ENCODE assay signal across 1 cellular context in the genomic region with DNA sequence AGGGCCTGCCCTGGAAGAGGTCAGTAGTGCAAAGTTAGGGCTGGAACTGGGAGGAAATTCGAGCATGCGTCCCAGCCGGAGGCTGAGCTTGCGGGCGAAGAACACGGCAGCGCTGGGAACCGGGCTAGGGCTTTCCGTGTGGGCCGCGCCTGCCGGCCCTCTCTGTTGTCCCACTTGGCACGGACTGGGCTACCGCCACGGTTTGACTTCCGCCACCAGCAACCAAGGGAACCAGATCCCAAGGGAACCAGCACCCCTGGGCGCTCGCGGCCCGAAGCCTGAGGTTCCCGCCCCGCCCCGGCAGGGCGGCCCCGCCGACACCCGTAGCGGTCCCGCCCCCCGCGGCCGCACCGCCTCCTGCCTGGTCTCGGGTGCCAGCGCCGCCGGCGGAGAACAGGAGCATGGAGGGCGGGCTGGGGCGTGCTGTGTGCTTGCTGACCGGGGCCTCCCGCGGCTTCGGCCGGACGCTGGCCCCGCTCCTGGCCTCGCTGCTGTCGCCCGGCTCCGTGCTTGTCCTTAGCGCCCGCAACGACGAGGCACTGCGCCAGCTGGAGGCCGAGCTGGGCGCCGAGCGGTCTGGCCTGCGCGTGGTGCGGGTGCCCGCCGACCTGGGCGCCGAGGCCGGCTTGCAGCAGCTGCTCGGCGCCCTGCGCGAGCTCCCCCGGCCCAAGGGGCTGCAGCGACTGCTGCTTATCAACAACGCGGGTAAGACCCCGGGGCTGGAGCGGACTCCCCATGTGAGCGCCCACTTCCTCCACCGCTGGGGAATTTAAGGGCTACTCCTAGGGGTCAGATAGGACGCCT.
TF ChIP-seq lines count a peak whose summit lies in the region.

Gene SPR (plus strand): TSS at position 377 of the 804 bp plus-strand sequence. CDS start 25 bp downstream, at position 402.

TF ChIP-seq in HepG2, 621 proteins besides CTCF, POLR2A, EP300 and RAD21 (continued from another document and continues in another):
- TF ChIP-seq, protein P1, sequence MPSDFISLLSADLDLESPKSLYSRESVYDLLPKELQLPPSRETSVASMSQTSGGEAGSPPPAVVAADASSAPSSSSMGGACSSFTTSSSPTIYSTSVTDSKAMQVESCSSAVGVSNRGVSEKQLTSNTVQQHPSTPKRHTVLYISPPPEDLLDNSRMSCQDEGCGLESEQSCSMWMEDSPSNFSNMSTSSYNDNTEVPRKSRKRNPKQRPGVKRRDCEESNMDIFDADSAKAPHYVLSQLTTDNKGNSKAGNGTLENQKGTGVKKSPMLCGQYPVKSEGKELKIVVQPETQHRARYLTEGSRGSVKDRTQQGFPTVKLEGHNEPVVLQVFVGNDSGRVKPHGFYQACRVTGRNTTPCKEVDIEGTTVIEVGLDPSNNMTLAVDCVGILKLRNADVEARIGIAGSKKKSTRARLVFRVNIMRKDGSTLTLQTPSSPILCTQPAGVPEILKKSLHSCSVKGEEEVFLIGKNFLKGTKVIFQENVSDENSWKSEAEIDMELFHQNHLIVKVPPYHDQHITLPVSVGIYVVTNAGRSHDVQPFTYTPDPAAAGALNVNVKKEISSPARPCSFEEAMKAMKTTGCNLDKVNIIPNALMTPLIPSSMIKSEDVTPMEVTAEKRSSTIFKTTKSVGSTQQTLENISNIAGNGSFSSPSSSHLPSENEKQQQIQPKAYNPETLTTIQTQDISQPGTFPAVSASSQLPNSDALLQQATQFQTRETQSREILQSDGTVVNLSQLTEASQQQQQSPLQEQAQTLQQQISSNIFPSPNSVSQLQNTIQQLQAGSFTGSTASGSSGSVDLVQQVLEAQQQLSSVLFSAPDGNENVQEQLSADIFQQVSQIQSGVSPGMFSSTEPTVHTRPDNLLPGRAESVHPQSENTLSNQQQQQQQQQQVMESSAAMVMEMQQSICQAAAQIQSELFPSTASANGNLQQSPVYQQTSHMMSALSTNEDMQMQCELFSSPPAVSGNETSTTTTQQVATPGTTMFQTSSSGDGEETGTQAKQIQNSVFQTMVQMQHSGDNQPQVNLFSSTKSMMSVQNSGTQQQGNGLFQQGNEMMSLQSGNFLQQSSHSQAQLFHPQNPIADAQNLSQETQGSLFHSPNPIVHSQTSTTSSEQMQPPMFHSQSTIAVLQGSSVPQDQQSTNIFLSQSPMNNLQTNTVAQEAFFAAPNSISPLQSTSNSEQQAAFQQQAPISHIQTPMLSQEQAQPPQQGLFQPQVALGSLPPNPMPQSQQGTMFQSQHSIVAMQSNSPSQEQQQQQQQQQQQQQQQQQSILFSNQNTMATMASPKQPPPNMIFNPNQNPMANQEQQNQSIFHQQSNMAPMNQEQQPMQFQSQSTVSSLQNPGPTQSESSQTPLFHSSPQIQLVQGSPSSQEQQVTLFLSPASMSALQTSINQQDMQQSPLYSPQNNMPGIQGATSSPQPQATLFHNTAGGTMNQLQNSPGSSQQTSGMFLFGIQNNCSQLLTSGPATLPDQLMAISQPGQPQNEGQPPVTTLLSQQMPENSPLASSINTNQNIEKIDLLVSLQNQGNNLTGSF (CRISPR knock-in tag; IDR thresholded peaks at IDR 0.05) = 0 out of 2 replicates have a peak, but pooled peaks have one; percentile 56
- TF ChIP-seq SAP130 (CRISPR knock-in tag; IDR thresholded peaks at IDR 0.05; ENCODE audit: low read depth) (peak; percentile 70), LCORL (IDR thresholded peaks at IDR 0.05) (no peak), LCORL (CRISPR knock-in tag; IDR thresholded peaks at IDR 0.05) (no peak; the same call in 1 of the 2 replicates), ARHGAP35 (CRISPR knock-in tag; IDR thresholded peaks at IDR 0.05; ENCODE audit: borderline replicate concordance) (no peak), NFATC3 (CRISPR knock-in tag; IDR thresholded peaks at IDR 0.05) (no peak), SOX6 (IDR thresholded peaks at IDR 0.05) (no peak), SOX6 (CRISPR knock-in tag; IDR thresholded peaks at IDR 0.05) (no peak), SCMH1 (CRISPR knock-in tag; IDR thresholded peaks at IDR 0.05; ENCODE audit: borderline replicate concordance) (no peak), PPARG (CRISPR knock-in tag; conservative IDR thresholded peaks at IDR 0.05) (peak; percentile 50), ZNF468 (CRISPR knock-in tag; IDR thresholded peaks at IDR 0.05) (0 out of 2 replicates have a peak, but pooled peaks have one; percentile 34), ETV6 (CRISPR knock-in tag; conservative IDR thresholded peaks at IDR 0.05) (no peak), ZMAT5 (CRISPR knock-in tag; IDR thresholded peaks at IDR 0.05; ENCODE audit: borderline replicate concordance, low read depth) (no peak), ZSCAN21 (CRISPR knock-in tag; IDR thresholded peaks at IDR 0.05; ENCODE audit: borderline replicate concordance) (peak; percentile 79), HDAC2 (CRISPR knock-in tag; IDR thresholded peaks at IDR 0.05) (no peak), SATB2 (CRISPR knock-in tag; IDR thresholded peaks at IDR 0.05) (no peak), GFI1 (CRISPR knock-in tag; IDR thresholded peaks at IDR 0.05; ENCODE audit: borderline replicate concordance) (peak; percentile 67), PHF21A (CRISPR knock-in tag; IDR thresholded peaks at IDR 0.05) (no peak), MLLT10 (CRISPR knock-in tag; IDR thresholded peaks at IDR 0.05) (no peak), KAT7 (CRISPR knock-in tag; IDR thresholded peaks at IDR 0.05; ENCODE audit: borderline replicate concordance) (no peak), IRF2 (CRISPR knock-in tag; IDR thresholded peaks at IDR 0.05) (no peak), FOXC1 (CRISPR knock-in tag; IDR thresholded peaks at IDR 0.05; ENCODE audit: borderline replicate concordance) (peak; percentile 44; the same call in 1 of the 2 replicates), HDAC6 (IDR thresholded peaks at IDR 0.05; ENCODE audit: low read depth, low read length) (no peak), E2F5 (CRISPR knock-in tag; conservative IDR thresholded peaks at IDR 0.05) (peak; percentile 63; the same call in 1 of the 2 replicates), HHEX (CRISPR knock-in tag; IDR thresholded peaks at IDR 0.05) (no peak), ZXDC (CRISPR knock-in tag; IDR thresholded peaks at IDR 0.05) (no peak), KLF6 (CRISPR knock-in tag; IDR thresholded peaks at IDR 0.05) (peak; percentile 24; the same call in 1 of the 2 replicates), ZNF614 (CRISPR knock-in tag; IDR thresholded peaks at IDR 0.05; ENCODE audit: borderline replicate concordance) (no peak; the same call in 1 of the 2 replicates), STAT5B (CRISPR knock-in tag; IDR thresholded peaks at IDR 0.05) (no peak), SOX5 (CRISPR knock-in tag; IDR thresholded peaks at IDR 0.05; ENCODE audit: borderline replicate concordance) (no peak), RFX1 (IDR thresholded peaks at IDR 0.05) (no peak), ZNF549 (CRISPR knock-in tag; IDR thresholded peaks at IDR 0.05) (no peak), ZNF510 (CRISPR knock-in tag; IDR thresholded peaks at IDR 0.05; ENCODE audit: low read depth) (no peak), FOXK2 (IDR thresholded peaks at IDR 0.05) (no peak), ZNF441 (CRISPR knock-in tag; IDR thresholded peaks at IDR 0.05; ENCODE audit: borderline replicate concordance) (peak; percentile 56), FOSL1 (CRISPR knock-in tag; IDR thresholded peaks at IDR 0.05; ENCODE audit: borderline replicate concordance) (0 out of 2 replicates have a peak, but pooled peaks have one; percentile 19), ZFP1 (CRISPR knock-in tag; IDR thresholded peaks at IDR 0.05) (no peak), PHF5A (CRISPR knock-in tag; IDR thresholded peaks at IDR 0.05; ENCODE audit: low read depth, unreplicated experiment) (no peak), NCOA5 (CRISPR knock-in tag; IDR thresholded peaks at IDR 0.05) (no peak), NCOA1 (CRISPR knock-in tag; IDR thresholded peaks at IDR 0.05) (no peak), SRSF9 (IDR thresholded peaks at IDR 0.05; ENCODE audit: borderline replicate concordance, insufficient read depth, low read depth, low read length, poor library complexity, severe bottlenecking) (no peak), ZNF235 (CRISPR knock-in tag; IDR thresholded peaks at IDR 0.05; ENCODE audit: borderline replicate concordance) (0 out of 2 replicates have a peak, but pooled peaks have one; percentile 82)
- TF ChIP-seq, protein P2, sequence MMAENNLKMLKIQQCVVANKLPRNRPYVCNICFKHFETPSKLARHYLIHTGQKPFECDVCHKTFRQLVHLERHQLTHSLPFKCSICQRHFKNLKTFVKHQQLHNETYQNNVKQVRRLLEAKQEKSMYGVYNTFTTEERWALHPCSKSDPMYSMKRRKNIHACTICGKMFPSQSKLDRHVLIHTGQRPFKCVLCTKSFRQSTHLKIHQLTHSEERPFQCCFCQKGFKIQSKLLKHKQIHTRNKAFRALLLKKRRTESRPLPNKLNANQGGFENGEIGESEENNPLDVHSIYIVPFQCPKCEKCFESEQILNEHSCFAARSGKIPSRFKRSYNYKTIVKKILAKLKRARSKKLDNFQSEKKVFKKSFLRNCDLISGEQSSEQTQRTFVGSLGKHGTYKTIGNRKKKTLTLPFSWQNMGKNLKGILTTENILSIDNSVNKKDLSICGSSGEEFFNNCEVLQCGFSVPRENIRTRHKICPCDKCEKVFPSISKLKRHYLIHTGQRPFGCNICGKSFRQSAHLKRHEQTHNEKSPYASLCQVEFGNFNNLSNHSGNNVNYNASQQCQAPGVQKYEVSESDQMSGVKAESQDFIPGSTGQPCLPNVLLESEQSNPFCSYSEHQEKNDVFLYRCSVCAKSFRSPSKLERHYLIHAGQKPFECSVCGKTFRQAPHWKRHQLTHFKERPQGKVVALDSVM (CRISPR knock-in tag; IDR thresholded peaks at IDR 0.05) = peak; percentile 34; the same call in 1 of the 2 replicates
- TF ChIP-seq, protein P3, sequence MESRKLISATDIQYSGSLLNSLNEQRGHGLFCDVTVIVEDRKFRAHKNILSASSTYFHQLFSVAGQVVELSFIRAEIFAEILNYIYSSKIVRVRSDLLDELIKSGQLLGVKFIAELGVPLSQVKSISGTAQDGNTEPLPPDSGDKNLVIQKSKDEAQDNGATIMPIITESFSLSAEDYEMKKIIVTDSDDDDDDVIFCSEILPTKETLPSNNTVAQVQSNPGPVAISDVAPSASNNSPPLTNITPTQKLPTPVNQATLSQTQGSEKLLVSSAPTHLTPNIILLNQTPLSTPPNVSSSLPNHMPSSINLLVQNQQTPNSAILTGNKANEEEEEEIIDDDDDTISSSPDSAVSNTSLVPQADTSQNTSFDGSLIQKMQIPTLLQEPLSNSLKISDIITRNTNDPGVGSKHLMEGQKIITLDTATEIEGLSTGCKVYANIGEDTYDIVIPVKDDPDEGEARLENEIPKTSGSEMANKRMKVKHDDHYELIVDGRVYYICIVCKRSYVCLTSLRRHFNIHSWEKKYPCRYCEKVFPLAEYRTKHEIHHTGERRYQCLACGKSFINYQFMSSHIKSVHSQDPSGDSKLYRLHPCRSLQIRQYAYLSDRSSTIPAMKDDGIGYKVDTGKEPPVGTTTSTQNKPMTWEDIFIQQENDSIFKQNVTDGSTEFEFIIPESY (CRISPR knock-in tag; IDR thresholded peaks at IDR 0.05) = no peak
- TF ChIP-seq, protein P4, sequence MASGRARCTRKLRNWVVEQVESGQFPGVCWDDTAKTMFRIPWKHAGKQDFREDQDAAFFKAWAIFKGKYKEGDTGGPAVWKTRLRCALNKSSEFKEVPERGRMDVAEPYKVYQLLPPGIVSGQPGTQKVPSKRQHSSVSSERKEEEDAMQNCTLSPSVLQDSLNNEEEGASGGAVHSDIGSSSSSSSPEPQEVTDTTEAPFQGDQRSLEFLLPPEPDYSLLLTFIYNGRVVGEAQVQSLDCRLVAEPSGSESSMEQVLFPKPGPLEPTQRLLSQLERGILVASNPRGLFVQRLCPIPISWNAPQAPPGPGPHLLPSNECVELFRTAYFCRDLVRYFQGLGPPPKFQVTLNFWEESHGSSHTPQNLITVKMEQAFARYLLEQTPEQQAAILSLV (CRISPR knock-in tag; IDR thresholded peaks at IDR 0.05; ENCODE audit: borderline replicate concordance) = 0 out of 2 replicates have a peak, but pooled peaks have one; percentile 49
- TF ChIP-seq, protein P5, sequence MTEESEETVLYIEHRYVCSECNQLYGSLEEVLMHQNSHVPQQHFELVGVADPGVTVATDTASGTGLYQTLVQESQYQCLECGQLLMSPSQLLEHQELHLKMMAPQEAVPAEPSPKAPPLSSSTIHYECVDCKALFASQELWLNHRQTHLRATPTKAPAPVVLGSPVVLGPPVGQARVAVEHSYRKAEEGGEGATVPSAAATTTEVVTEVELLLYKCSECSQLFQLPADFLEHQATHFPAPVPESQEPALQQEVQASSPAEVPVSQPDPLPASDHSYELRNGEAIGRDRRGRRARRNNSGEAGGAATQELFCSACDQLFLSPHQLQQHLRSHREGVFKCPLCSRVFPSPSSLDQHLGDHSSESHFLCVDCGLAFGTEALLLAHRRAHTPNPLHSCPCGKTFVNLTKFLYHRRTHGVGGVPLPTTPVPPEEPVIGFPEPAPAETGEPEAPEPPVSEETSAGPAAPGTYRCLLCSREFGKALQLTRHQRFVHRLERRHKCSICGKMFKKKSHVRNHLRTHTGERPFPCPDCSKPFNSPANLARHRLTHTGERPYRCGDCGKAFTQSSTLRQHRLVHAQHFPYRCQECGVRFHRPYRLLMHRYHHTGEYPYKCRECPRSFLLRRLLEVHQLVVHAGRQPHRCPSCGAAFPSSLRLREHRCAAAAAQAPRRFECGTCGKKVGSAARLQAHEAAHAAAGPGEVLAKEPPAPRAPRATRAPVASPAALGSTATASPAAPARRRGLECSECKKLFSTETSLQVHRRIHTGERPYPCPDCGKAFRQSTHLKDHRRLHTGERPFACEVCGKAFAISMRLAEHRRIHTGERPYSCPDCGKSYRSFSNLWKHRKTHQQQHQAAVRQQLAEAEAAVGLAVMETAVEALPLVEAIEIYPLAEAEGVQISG (CRISPR knock-in tag; IDR thresholded peaks at IDR 0.05) = no peak; the same call in 1 of the 2 replicates
